ENCODE assay signal across 2 cellular contexts in genomic region chr12:31325524-31325875, GRCh38.
A peak's percentile ranks its signal among the peaks of the same experiment; 100 is the strongest.
TF ChIP-seq lines count a peak whose summit lies in the region.

No MANE protein-coding gene starts in this region.

TF ChIP-seq in GM12878, 131 proteins besides CTCF, POLR2A, EP300 and RAD21 (continued from another document):
- TF ChIP-seq ZNF687 (IDR thresholded peaks at IDR 0.05) (peak; percentile 14; the same call in 1 of the 2 replicates), EGR1 (IDR thresholded peaks at IDR 0.05; ENCODE audit: borderline replicate concordance in 1 of 2, low read depth in 2 of 2, low read length in 2 of 2) (peak in 1 of 2 experiments; percentile 53; a peak in 1 of 3 replicates), ASH2L (IDR thresholded peaks at IDR 0.05; ENCODE audit: borderline replicate concordance, low read depth) (0 out of 2 replicates have a peak, but pooled peaks have one; percentile 21)

TF ChIP-seq in HEK293T, 16 proteins besides CTCF, POLR2A, EP300 and RAD21 (continued from another document):
- no peak for TF ChIP-seq PKNOX1 (IDR thresholded peaks at IDR 0.05)
- TF ChIP-seq CTBP1 (IDR thresholded peaks at IDR 0.05; ENCODE audit: borderline replicate concordance) = no peak
